ENCODE assay signal across 10 cellular contexts in genomic region chr7:157509226-157509625, GRCh38.
"Had no signal": no experiment of that assay in that cellular context is flagged by ENCODE, and none has a peak within 500 bp of the region (broad histone marks: within the 10 kb centered on the region; RNA-seq: fewer than 3 reads in every experiment).

No MANE protein-coding gene starts in this region.

- H2AFZ ChIP-seq: GM23248, GM23338 had no signal

- FAIRE-seq: H1, H54 had no signal

- H3K4me1 ChIP-seq: HAP-1 had no signal

- H3K27ac ChIP-seq: GM23248 had no signal

- DNase-seq: GM23248, GOT3, H9, HCEC 1CT, HFFc6 had no signal

- H3K36me3 ChIP-seq: HAP-1 had no signal

- H3K4me2 ChIP-seq: GM23338 had no signal

- H3K4me3 ChIP-seq: GM23248, GM23338, HAP-1 had no signal

- H3K9ac ChIP-seq: GM23248 had no signal

- H3K9me3 ChIP-seq: HAP-1 had no signal

- ATAC-seq: GM23338, HCT116 had no signal
